ENCODE assay signal across 8 cellular contexts in genomic region chr10:63573068-63573697, GRCh38. TPM values are rescaled to one million over a fixed set of nuclear protein-coding genes. Genes with fewer than 3 reads are reported as not detected.
DNase-seq lines count a peak whose midpoint lies in the region; ATAC-seq and TF ChIP-seq lines count a peak whose summit lies in the region.

No MANE protein-coding gene starts in this region.

- H3K4me3 ChIP-seq in GM12865 (ENCODE audit: low read depth, low read length): no peak overlapping the region
- no peak overlapping the region for H3K4me3 ChIP-seq in MG63

- H3K4me1 Mint-ChIP-seq in nephron progenitor cell: peaks cover 25% of the 10 kb centered on the region

- no peaks in the 10 kb centered on the region for H3K27me3 ChIP-seq in MG63

- peak overlapping the region; percentile 94 for H3K27ac Mint-ChIP-seq in nephron progenitor cell

- peaks cover 51% of the 10 kb centered on the region for H3K36me3 Mint-ChIP-seq in nephron progenitor cell (ENCODE audit: low read depth)

- TF ChIP-seq CTCF in GM12865 (IDR thresholded peaks at IDR 0.05; ENCODE audit: insufficient read depth, low read depth, low read length, missing control alignments): no peak
- no peak for TF ChIP-seq CTCF in nephron progenitor cell (IDR thresholded peaks at IDR 0.05)

- peak overlapping the region; percentile 4 for H3K4me3 Mint-ChIP-seq in nephron progenitor cell

- peaks cover 7% of the 10 kb centered on the region for H3K9me3 Mint-ChIP-seq in nephron progenitor cell

- H3K27me3 Mint-ChIP-seq in nephron progenitor cell (ENCODE audit: low read depth, poor library complexity): no peaks in the 10 kb centered on the region

- H3K36me3 ChIP-seq in MG63: peaks cover 19% of the 10 kb centered on the region

- ATAC-seq in GM21723 (IDR thresholded peaks at IDR 0.05; ENCODE audit: unreplicated experiment) (no peak), HG03280 (IDR thresholded peaks at IDR 0.05; ENCODE audit: unreplicated experiment) (no peak)

- peak; percentile 34 for DNase-seq in GM12865 (ENCODE audit: low read depth)
- DNase-seq in NCI-H2196 (lab: John Stamatoyannopoulos, UW; ENCODE audit: unreplicated experiment): peak; percentile 9
- DNase-seq in dermis blood vessel endothelial cell: peak; percentile 86
- no peak for DNase-seq in nephron progenitor cell
- DNase-seq in MG63: no peak
- DNase-seq in GOT3 (lab: John Stamatoyannopoulos, UW): no peak

- no peaks in the 10 kb centered on the region for H3K9me3 ChIP-seq in MG63

RNA-seq across cellular contexts. Expression of gene REEP3, which starts 52.0 kb away (rescaled TPM):
- 57.4 and 67.6 TPM in 2 replicates for total RNA-seq in dermis blood vessel endothelial cell
- total RNA-seq in MG63 (2014; rRNA removed; shearing (Covaris generic); ENCODE audit: low replicate concordance): 18.5 and 61.6 TPM in 2 replicates

Comparison
In these comparisons a context has a peak if more than half of its experiments do, and no peak if none do; other contexts are left out.
1. DNase-seq: peak in GM12865 (single experiment), NCI-H2196 (single experiment) and dermis blood vessel endothelial cell (single experiment); none in nephron progenitor cell (single experiment), MG63 (single experiment) and GOT3 (single experiment).